1 cellular context compared by ENCODE assay signal in the genomic region with DNA sequence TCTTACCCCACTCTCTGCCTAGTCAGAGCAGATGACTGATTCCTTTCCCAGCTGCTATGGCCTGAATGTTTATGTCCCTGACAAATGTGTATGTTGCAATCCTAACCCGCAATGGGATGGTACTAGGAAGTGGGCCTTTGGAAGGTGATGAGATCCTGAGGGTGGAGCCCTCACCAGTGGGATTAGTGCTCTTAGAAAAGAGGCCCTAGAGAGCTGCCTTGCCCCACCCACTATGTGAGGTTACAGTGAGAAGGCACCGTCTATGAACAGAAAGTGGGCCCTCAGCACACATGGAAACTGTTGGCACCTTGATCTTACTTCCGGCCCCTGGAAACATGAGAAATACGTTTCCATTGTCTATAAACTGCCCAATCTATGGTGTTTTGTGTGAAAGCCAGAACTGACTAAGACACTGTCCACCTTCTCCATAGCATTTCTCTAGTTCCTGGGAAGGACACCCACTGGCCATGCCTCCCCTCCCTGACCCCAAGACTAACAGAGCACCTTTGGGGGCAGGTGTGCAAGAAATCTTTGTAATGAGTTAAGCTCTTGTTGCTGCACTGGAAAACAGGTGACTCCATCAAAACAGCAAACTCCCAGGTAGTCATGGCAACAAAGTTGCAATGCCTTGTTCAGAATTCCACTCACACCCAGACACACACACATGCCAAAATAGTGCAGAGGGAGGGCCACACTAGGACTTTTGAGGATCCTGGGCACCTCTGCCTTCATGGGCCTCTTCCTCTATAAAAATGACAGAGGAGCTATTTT.
A peak's percentile ranks its signal among the peaks of the same experiment; 100 is the strongest.
TF ChIP-seq lines count a peak whose summit lies in the region.

No MANE protein-coding gene starts in this region.

TF ChIP-seq in GM12878, 131 proteins besides CTCF, POLR2A, EP300 and RAD21 (continued from another document):
- no peak for TF ChIP-seq ZSCAN29 (IDR thresholded peaks at IDR 0.05)
- TF ChIP-seq, protein P1, sequence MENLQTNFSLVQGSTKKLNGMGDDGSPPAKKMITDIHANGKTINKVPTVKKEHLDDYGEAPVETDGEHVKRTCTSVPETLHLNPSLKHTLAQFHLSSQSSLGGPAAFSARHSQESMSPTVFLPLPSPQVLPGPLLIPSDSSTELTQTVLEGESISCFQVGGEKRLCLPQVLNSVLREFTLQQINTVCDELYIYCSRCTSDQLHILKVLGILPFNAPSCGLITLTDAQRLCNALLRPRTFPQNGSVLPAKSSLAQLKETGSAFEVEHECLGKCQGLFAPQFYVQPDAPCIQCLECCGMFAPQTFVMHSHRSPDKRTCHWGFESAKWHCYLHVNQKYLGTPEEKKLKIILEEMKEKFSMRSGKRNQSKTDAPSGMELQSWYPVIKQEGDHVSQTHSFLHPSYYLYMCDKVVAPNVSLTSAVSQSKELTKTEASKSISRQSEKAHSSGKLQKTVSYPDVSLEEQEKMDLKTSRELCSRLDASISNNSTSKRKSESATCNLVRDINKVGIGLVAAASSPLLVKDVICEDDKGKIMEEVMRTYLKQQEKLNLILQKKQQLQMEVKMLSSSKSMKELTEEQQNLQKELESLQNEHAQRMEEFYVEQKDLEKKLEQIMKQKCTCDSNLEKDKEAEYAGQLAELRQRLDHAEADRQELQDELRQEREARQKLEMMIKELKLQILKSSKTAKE (IDR thresholded peaks at IDR 0.05; ENCODE audit: low read depth, poor library complexity, severe bottlenecking) = peak; percentile 42
- TF ChIP-seq, protein P2, sequence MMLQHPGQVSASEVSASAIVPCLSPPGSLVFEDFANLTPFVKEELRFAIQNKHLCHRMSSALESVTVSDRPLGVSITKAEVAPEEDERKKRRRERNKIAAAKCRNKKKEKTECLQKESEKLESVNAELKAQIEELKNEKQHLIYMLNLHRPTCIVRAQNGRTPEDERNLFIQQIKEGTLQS (IDR thresholded peaks at IDR 0.05; ENCODE audit: borderline replicate concordance, extremely low read depth, low read depth, low read length) = no peak
- TF ChIP-seq, protein P3, sequence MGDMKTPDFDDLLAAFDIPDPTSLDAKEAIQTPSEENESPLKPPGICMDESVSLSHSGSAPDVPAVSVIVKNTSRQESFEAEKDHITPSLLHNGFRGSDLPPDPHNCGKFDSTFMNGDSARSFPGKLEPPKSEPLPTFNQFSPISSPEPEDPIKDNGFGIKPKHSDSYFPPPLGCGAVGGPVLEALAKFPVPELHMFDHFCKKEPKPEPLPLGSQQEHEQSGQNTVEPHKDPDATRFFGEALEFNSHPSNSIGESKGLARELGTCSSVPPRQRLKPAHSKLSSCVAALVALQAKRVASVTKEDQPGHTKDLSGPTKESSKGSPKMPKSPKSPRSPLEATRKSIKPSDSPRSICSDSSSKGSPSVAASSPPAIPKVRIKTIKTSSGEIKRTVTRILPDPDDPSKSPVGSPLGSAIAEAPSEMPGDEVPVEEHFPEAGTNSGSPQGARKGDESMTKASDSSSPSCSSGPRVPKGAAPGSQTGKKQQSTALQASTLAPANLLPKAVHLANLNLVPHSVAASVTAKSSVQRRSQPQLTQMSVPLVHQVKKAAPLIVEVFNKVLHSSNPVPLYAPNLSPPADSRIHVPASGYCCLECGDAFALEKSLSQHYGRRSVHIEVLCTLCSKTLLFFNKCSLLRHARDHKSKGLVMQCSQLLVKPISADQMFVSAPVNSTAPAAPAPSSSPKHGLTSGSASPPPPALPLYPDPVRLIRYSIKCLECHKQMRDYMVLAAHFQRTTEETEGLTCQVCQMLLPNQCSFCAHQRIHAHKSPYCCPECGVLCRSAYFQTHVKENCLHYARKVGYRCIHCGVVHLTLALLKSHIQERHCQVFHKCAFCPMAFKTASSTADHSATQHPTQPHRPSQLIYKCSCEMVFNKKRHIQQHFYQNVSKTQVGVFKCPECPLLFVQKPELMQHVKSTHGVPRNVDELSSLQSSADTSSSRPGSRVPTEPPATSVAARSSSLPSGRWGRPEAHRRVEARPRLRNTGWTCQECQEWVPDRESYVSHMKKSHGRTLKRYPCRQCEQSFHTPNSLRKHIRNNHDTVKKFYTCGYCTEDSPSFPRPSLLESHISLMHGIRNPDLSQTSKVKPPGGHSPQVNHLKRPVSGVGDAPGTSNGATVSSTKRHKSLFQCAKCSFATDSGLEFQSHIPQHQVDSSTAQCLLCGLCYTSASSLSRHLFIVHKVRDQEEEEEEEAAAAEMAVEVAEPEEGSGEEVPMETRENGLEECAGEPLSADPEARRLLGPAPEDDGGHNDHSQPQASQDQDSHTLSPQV (IDR thresholded peaks at IDR 0.05) = no peak
- peak; percentile 44; the same call in 1 of the 2 replicates for TF ChIP-seq NR2F1 (conservative IDR thresholded peaks at IDR 0.05)
- peak; percentile 46; the same call in 1 of the 2 replicates for TF ChIP-seq MTA2 (IDR thresholded peaks at IDR 0.05; ENCODE audit: low read depth)
- no peak for TF ChIP-seq RELA (IDR thresholded peaks at IDR 0.05; ENCODE audit: borderline replicate concordance, partially characterized antibody)
- TF ChIP-seq CHD1 (IDR thresholded peaks at IDR 0.05; ENCODE audit: low read depth, low read length) = no peak
- no peak for TF ChIP-seq NFYA (IDR thresholded peaks at IDR 0.05; ENCODE audit: borderline replicate concordance, low read depth, low read length)
- no peak for TF ChIP-seq EGR1 (IDR thresholded peaks at IDR 0.05; ENCODE audit: borderline replicate concordance in 1 of 2, low read depth in 2 of 2, low read length in 2 of 2)
- TF ChIP-seq CBX5 (IDR thresholded peaks at IDR 0.05; ENCODE audit: low read depth) = no peak
- no peak for TF ChIP-seq TAF1 (IDR thresholded peaks at IDR 0.05; ENCODE audit: borderline replicate concordance, low read depth, low read length)
- TF ChIP-seq ZNF384 (IDR thresholded peaks at IDR 0.05; ENCODE audit: borderline replicate concordance, low read depth, low read length) = no peak
- 0 out of 2 replicates have a peak, but pooled peaks have one; percentile 23 for TF ChIP-seq ATF7 (IDR thresholded peaks at IDR 0.05; ENCODE audit: low read depth)
- peak; percentile 91 for TF ChIP-seq TCF7 (IDR thresholded peaks at IDR 0.05; ENCODE audit: borderline replicate concordance)
- TF ChIP-seq ZZZ3 (IDR thresholded peaks at IDR 0.05; ENCODE audit: control insufficient read depth, insufficient read length, low read depth) = no peak
- no peak for TF ChIP-seq RFX5 (IDR thresholded peaks at IDR 0.05; ENCODE audit: low read depth, low read length)
- no peak for TF ChIP-seq ZNF622 (IDR thresholded peaks at IDR 0.05)
- TF ChIP-seq RUNX3 (IDR thresholded peaks at IDR 0.05; ENCODE audit: low read length) = peak; percentile 82
